8 cellular contexts compared by ENCODE assay signal in the genomic region with DNA sequence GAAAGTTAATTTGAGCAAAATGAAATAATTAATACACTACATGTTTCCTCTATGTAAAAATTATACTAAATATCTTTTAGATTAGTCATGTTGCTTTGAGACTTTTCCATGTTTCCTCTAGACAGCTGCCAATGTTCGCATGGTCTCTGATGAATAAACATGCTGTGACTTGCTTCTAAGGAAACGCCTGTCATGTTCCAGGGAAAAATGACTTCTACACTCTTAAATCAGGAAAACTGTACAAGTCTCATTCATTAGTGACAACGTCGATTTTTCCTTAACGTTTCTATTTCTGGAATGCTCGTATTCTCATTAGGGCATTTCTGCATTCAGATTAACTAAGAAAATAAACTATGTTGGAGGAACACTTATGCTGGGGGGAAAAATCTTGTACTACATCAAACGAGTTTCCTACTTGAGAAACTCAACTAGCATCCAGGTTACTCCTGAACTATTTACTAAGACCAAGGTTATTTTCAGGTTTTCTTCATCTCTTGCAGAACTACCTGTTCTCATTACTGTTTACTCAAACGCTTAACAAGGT. TPM values are rescaled to one million over a fixed set of nuclear protein-coding genes. Genes with fewer than 3 reads are reported as not detected.
DNase-seq lines count a peak whose midpoint lies in the region; ATAC-seq, FAIRE-seq and TF ChIP-seq lines count a peak whose summit lies in the region.

No MANE protein-coding gene starts in this region.

- RAD21 ChIA-PET in HCT116 (lab: Charles Lee; ENCODE audit: low non-redundant PET in 1 of 2, low total read pairs in 2 of 2, uncharacterized antibody in 2 of 2, unreplicated experiment in 2 of 2): no interaction called here

- TF ChIP-seq EP300 in A549 (IDR thresholded peaks at IDR 0.05): no peak

- CTCF ChIA-PET in A549 (lab: Yijun Ruan, JAX): interaction anchor here (0.5 to 1.2 kb wide), 3 partner anchors 9 to 79 kb away, joined by 3 to 4 read pairs (median 3); no protein-coding TSS in a partner anchor
- CTCF ChIA-PET in HCT116 (lab: Charles Lee): no interaction called here

- H3K27me3 ChIP-seq in HCT116 (ENCODE audit: insufficient read depth, low read length) (no peaks in the 10 kb centered on the region), breast epithelium (no peaks in the 10 kb centered on the region)

- FAIRE-seq in A549 (lab: Jason Lieb, UNC) (no peak), GM12892 (lab: Jason Lieb, UNC) (no peak)

- no peaks in the 10 kb centered on the region for H4K20me1 ChIP-seq in HCT116 (ENCODE audit: insufficient read depth)

- H3K9me3 ChIP-seq in A549: no peaks in the 10 kb centered on the region
- no peaks in the 10 kb centered on the region for H3K9me3 ChIP-seq in HCT116 (ENCODE audit: control insufficient read depth in 1 of 2, insufficient read depth in 1 of 2, low read depth in 1 of 2, low read length in 2 of 2)
- no peaks in the 10 kb centered on the region for H3K9me3 ChIP-seq in breast epithelium
- H3K9me3 ChIP-seq in mesodermal cell (ENCODE audit: control insufficient read depth, low read length): no peaks in the 10 kb centered on the region

- H3K4me3 ChIP-seq in A549 (peak overlapping the region; percentile 70), HCT116 (replicated peaks in 1 of 2; ENCODE audit: low read depth in 1 of 2, low read length in 2 of 2) (peak overlapping the region; percentile 59 to 81), breast epithelium (peak overlapping the region; percentile 70 to 84 (median 84)), mesodermal cell (ENCODE audit: extremely low read depth, insufficient read depth, low read length, poor library complexity, severe bottlenecking) (peak overlapping the region; percentile 72)

- H3K27ac ChIP-seq in A549 (no peak overlapping the region), HCT116 (ENCODE audit: low read depth, low read length) (no peak overlapping the region), breast epithelium (peak overlapping the region; percentile 96 to 97), mesodermal cell (ENCODE audit: low read depth, low read length, severe bottlenecking) (no peak overlapping the region)

- POLR2A ChIA-PET in A549 (lab: Yijun Ruan, JAX): no interaction called here
- POLR2A ChIA-PET in HCT116 (lab: Charles Lee): no interaction called here

- intact Hi-C loops in HCT116 (cut with micrococcal nuclease) (loop anchor here (2.0 to 5.0 kb wide), 2 partner anchors 57 to 77 kb away; no protein-coding TSS in a partner anchor), breast epithelium (cut with DNase I; ENCODE audit: low total_unique reads) (no loop called here)

- H3K9me2 ChIP-seq in HCT116 (ENCODE audit: insufficient read depth): no peaks in the 10 kb centered on the region

- TF ChIP-seq POLR2A in A549 (IDR thresholded peaks at IDR 0.05; ENCODE audit: low read length) (no peak), HCT116 (IDR thresholded peaks at IDR 0.05; ENCODE audit: borderline replicate concordance, extremely low read depth, insufficient read depth, insufficient read length) (no peak), breast epithelium (IDR thresholded peaks at IDR 0.05) (no peak), GM12892 (IDR thresholded peaks at IDR 0.05; ENCODE audit: low read depth, low read length) (no peak)

- H3K4me2 ChIP-seq in A549: peak overlapping the region; percentile 94
- peak overlapping the region; percentile 98 for H3K4me2 ChIP-seq in HCT116 (ENCODE audit: low read length)

- H3K36me3 ChIP-seq in HCT116 (ENCODE audit: control insufficient read depth in 1 of 2, insufficient read depth in 2 of 2, low read length in 2 of 2) (no peaks in the 10 kb centered on the region), breast epithelium (no peaks in the 10 kb centered on the region), mesodermal cell (ENCODE audit: control insufficient read depth, insufficient read depth, low read length) (no peaks in the 10 kb centered on the region)

- TSS peak; percentile 53 for BruUV-seq in HCT116 (replicated peaks; lab: Mats Ljungman, UMichigan)

- no peaks in the 10 kb centered on the region for H3K79me2 ChIP-seq in HCT116 (ENCODE audit: insufficient read depth, low read length)

- DNase-seq in A549 (ENCODE audit: low read depth in 1 of 2, low spot score in 1 of 2) (no peak), HCT116 (ENCODE audit: low read depth, low spot score) (no peak), breast epithelium (ENCODE audit: low spot score in 2 of 2) (no peak), GM12892 (ENCODE audit: insufficient read length) (no peak), NCI-H1436 (lab: John Stamatoyannopoulos, UW) (no peak)
- DNase-seq in stimulated activated CD4-positive, alpha-beta T cell treated with anti-CD3 and anti-CD28 coated beads, Interleukin-12 subunit alpha, Interleukin-12 subunit beta, amount 100 ng/mL, for 4 hours: no peak

- no peak overlapping the region for H2AFZ ChIP-seq in HCT116 (ENCODE audit: low read depth, low read length, poor library complexity, severe bottlenecking)

- TF ChIP-seq RAD21 in A549 (conservative IDR thresholded peaks at IDR 0.05 in 1 of 2, IDR thresholded peaks at IDR 0.05 in 1 of 2) (no peak), HCT116 (IDR thresholded peaks at IDR 0.05; ENCODE audit: low read depth) (no peak)

- H3K9ac ChIP-seq in HCT116 (ENCODE audit: low read length): no peak overlapping the region

- 55% methylated on average over 8 of the region's 8 CpGs for WGBS in A549 (ENCODE audit: missing lambda C conversion rate)
- WGBS in mesodermal cell (ENCODE audit: insufficient coverage in 2 of 2), 2 experiments: 71% methylated on average over 3 to 5 of the region's 8 CpGs

- H3K4me1 ChIP-seq in A549 (peaks cover 25% of the 10 kb centered on the region), HCT116 (ENCODE audit: control insufficient read depth in 1 of 2, insufficient read depth in 2 of 2, low read length in 2 of 2) (peaks cover 7 to 16% of the 10 kb centered on the region in 2 experiments; a peak in 3 of 4 replicates), breast epithelium (peaks cover 0 to 4% of the 10 kb centered on the region in 2 donors), mesodermal cell (ENCODE audit: control insufficient read depth, insufficient read depth, low read length, poor library complexity, severe bottlenecking) (peaks cover 7% of the 10 kb centered on the region)

- no peak for ATAC-seq in A549
- ATAC-seq in HCT116: no peak
- no peak for ATAC-seq in esophagus mucosa

- TF ChIP-seq CTCF in A549 (IDR thresholded peaks at IDR 0.05) (no peak), HCT116 (IDR thresholded peaks at IDR 0.05 in 2 of 3, conservative IDR thresholded peaks at IDR 0.05 in 1 of 3; ENCODE audit: borderline replicate concordance in 1 of 3, insufficient read depth in 1 of 3, low read depth in 2 of 3, low read length in 2 of 3) (no peak), breast epithelium (IDR thresholded peaks at IDR 0.05) (no peak)

TF ChIP-seq in A549, 52 proteins besides CTCF, POLR2A, EP300 and RAD21 (continues in another document):
- TF ChIP-seq CBX8 (IDR thresholded peaks at IDR 0.05) (no peak), RCOR1 (IDR thresholded peaks at IDR 0.05; ENCODE audit: low read depth, low read length) (no peak), EHF (CRISPR knock-in tag; IDR thresholded peaks at IDR 0.05) (no peak), ATOH8 (CRISPR knock-in tag; IDR thresholded peaks at IDR 0.05; ENCODE audit: low read depth) (no peak), ESRRA (IDR thresholded peaks at IDR 0.05; ENCODE audit: borderline replicate concordance, low read length) (no peak), TFCP2L1 (CRISPR knock-in tag; IDR thresholded peaks at IDR 0.05) (no peak), NR3C1 (IDR thresholded peaks at IDR 0.05) (no peak), CHD2 (IDR thresholded peaks at IDR 0.05; ENCODE audit: low read length, partially characterized antibody) (no peak), CHD4 (IDR thresholded peaks at IDR 0.05; ENCODE audit: borderline replicate concordance) (no peak), MAFK (IDR thresholded peaks at IDR 0.05; ENCODE audit: partially characterized antibody) (no peak), CEBPB (IDR thresholded peaks at IDR 0.05) (no peak)

TF ChIP-seq in HCT116, 20 proteins besides CTCF, POLR2A, EP300 and RAD21 (continues in another document):
- no peak for TF ChIP-seq EGR1 (IDR thresholded peaks at IDR 0.05; ENCODE audit: low read depth)
- TF ChIP-seq POLR2AphosphoS5 (IDR thresholded peaks at IDR 0.05; ENCODE audit: low read depth, low read length): no peak
- TF ChIP-seq SIN3A (IDR thresholded peaks at IDR 0.05; ENCODE audit: low read depth): no peak
- TF ChIP-seq ZNF274 (IDR thresholded peaks at IDR 0.05; ENCODE audit: low read depth, low read length): no peak
- no peak for TF ChIP-seq ZFX (IDR thresholded peaks at IDR 0.05)
- no peak for TF ChIP-seq MAX (IDR thresholded peaks at IDR 0.05)

RNA-seq across cellular contexts. Expression of gene COBLL1, which starts 1.6 kb away (rescaled TPM):
- polyA plus RNA-seq in A549 (2011; rRNA removed): 5.3 and 7.1 TPM in 2 replicates
- polyA plus RNA-seq in A549 (2012; cell fraction: cytosol; rRNA removed): 1.7 and 1.8 TPM in 2 replicates
- polyA plus RNA-seq in A549 (2012; cell fraction: nucleus; rRNA removed): 1.2 and 1.4 TPM in 2 replicates
- 2.4 to 2.6 TPM (median 2.6 TPM) in 3 replicates for polyA plus RNA-seq in A549 (2017; fragmentation: RNase III; extraction: RNeasy Plus Mini Kit Qiagen cat#74134 plus additional on column Dnase treatment)
- 7.2 and 11.0 TPM in 2 replicates for polyA minus RNA-seq in A549 (2011; rRNA and poly(A)+ RNA removed)
- total RNA-seq in HCT116 (2021; ENCODE audit: unreplicated experiment): 3.6 TPM
- 1.4 and 2.0 TPM in 2 replicates for polyA plus RNA-seq in HCT116 (2012)
- total RNA-seq in breast epithelium: 10 to 100 TPM; 43.6 to 92.8 (median 75.8) TPM
- polyA plus RNA-seq in mesodermal cell (2013, experiment 1 of 2): 22.2 TPM
- 39.7 TPM for polyA plus RNA-seq in mesodermal cell (2013, experiment 2 of 2)
- 92.0 TPM for total RNA-seq in esophagus mucosa
- polyA plus RNA-seq in GM12892 (2012; ENCODE audit: missing spikeins): not detected

Comparison
In these comparisons a context has a peak if more than half of its experiments do, and no peak if none do; other contexts are left out.
1. H3K27ac ChIP-seq: peak in breast epithelium (2 of 2); none in A549 (0 of 2), HCT116 (single experiment) and mesodermal cell (single experiment).
2. Peak in every context shown above with its lines, with median percentiles within 50 percentile points of each other: H3K4me3 ChIP-seq.